In the genomic region with DNA sequence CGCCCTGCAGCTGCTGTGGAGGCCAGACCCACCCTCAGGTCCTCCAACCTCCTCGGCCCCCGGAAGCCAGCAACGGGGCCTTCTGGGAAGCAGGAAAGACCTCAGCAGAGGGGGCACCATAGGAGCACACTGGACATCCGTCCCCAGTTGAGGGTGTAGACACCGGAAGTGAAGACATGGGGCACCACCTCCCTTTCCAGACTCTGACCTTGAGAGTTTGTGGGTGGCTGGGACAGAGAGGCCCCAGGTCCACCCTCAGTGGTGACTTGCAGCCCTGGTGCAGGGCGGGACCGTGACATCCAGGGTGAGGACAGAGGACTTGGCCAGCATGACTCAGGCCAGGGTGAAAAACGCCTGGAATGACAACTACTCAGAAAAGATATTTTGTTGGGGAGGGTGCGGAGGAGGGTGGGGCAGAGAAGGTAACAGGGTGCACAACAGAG, we compare ENCODE assay signal across 8 cellular contexts. TPM values are rescaled to one million over a fixed set of nuclear protein-coding genes. Genes with fewer than 3 reads are reported as not detected.
A peak's percentile ranks its signal among the peaks of the same experiment; 100 is the strongest.
DNase-seq lines count a peak whose midpoint lies in the region; ATAC-seq and TF ChIP-seq lines count a peak whose summit lies in the region.

No MANE protein-coding gene starts in this region.

- peaks cover 37% of the 10 kb centered on the region for H3K4me1 Mint-ChIP-seq in activated B cell treated with CpG ODN at 0.5 μM for 24 hours

- no peaks in the 10 kb centered on the region for H3K36me3 Mint-ChIP-seq in activated B cell treated with CpG ODN at 0.5 μM for 24 hours (ENCODE audit: low read depth)

- H3K4me3 ChIP-seq in cardiac muscle cell (no peak overlapping the region), psoas muscle (peak overlapping the region; percentile 41)

- H3K27ac Mint-ChIP-seq in activated B cell treated with CpG ODN at 0.5 μM for 24 hours, result peak overlapping the region; percentile 21

- H3K9me3 ChIP-seq in cardiac muscle cell (ENCODE audit: low read depth) (no peaks in the 10 kb centered on the region), psoas muscle (no peaks in the 10 kb centered on the region)

- TF ChIP-seq CTCF in activated B cell treated with CpG ODN at 0.5 μM for 24 hours (IDR thresholded peaks at IDR 0.05), result no peak
- TF ChIP-seq CTCF in cardiac muscle cell (IDR thresholded peaks at IDR 0.05; ENCODE audit: low read depth, low read length), result no peak
- TF ChIP-seq CTCF in psoas muscle (IDR thresholded peaks at IDR 0.05), result no peak

- H3K27ac ChIP-seq in cardiac muscle cell, result peak overlapping the region; percentile 63
- peak overlapping the region; percentile 78 for H3K27ac ChIP-seq in psoas muscle

- POLR2A ChIA-PET in activated B cell treated with CpG ODN at 0.5 μM for 24 hours (lab: Charles Lee), result interaction anchor here (0.6 to 1.3 kb wide), 3 partner anchors 11 to 43 kb away, joined by 3 to 4 read pairs (median 3); no protein-coding TSS in a partner anchor

- no peaks in the 10 kb centered on the region for H3K27me3 ChIP-seq in cardiac muscle cell
- H3K27me3 ChIP-seq in psoas muscle (ENCODE audit: insufficient read depth in 3 of 3, low read length in 2 of 3), result peaks cover 0 to 10% (median 0%) of the 10 kb centered on the region in 3 donors

- intact Hi-C loops in activated B cell treated with CpG ODN at 0.5 μM for 24 hours (cut with micrococcal nuclease), result no loop called here
- intact Hi-C loops in psoas muscle (cut with DNase I), result no loop called here

- 14 to 23% (median 15%) methylated on average over 10 of the region's 10 CpGs for whole genome bisulfite sequencing in psoas muscle, 3 donors

- H3K4me3 Mint-ChIP-seq in activated B cell treated with CpG ODN at 0.5 μM for 24 hours, result peak overlapping the region; percentile 46

- no peaks in the 10 kb centered on the region for H3K36me3 ChIP-seq in cardiac muscle cell
- no peaks in the 10 kb centered on the region for H3K36me3 ChIP-seq in psoas muscle (ENCODE audit: insufficient read depth in 1 of 2, low read depth in 1 of 2)

- DNase-seq in HCEC 1CT (peak; percentile 85), activated B cell treated with CpG ODN at 0.5 μM for 24 hours (no peak), cardiac muscle cell (ENCODE audit: low read depth in 1 of 2, low spot score in 1 of 2) (peak in 1 of 2 donors; percentile 71), psoas muscle (peak; percentile 84 to 89), NCI-H1092 (lab: John Stamatoyannopoulos, UW) (no peak), AML-193 (lab: John Stamatoyannopoulos, UW) (no peak)

- H3K9me3 Mint-ChIP-seq in activated B cell treated with CpG ODN at 0.5 μM for 24 hours, result no peaks in the 10 kb centered on the region

- ATAC-seq in activated B cell treated with CpG ODN at 0.5 μM for 24 hours (ENCODE audit: low read depth) (peak; percentile 35), psoas muscle (peak; percentile 65 to 80 (median 78)), GM21825 (IDR thresholded peaks at IDR 0.05; ENCODE audit: unreplicated experiment) (no peak), GM18498 (IDR thresholded peaks at IDR 0.05; ENCODE audit: unreplicated experiment) (no peak)

- peaks cover 7% of the 10 kb centered on the region for H3K27me3 Mint-ChIP-seq in activated B cell treated with CpG ODN at 0.5 μM for 24 hours

- H3K4me1 ChIP-seq in cardiac muscle cell (ENCODE audit: low read depth) (peaks cover 18% of the 10 kb centered on the region), psoas muscle (peaks cover 27% of the 10 kb centered on the region)

- CTCF ChIA-PET in activated B cell treated with CpG ODN at 0.5 μM for 24 hours (lab: Charles Lee), result no interaction called here

RNA-seq across cellular contexts. Expression of gene CEP295NL, which starts 19.9 kb away (rescaled TPM):
- total RNA-seq in activated B cell treated with CpG ODN at 0.5 μM for 24 hours (0.46 and 0.55 TPM in 2 replicates), cardiac muscle cell (0.21 and 0.42 TPM in 2 replicates), psoas muscle (under 1 TPM; 0.19 to 0.52 (median 0.43) TPM)
- polyA plus RNA-seq in cardiac muscle cell (not detected in 2 replicates), psoas muscle (under 1 TPM in 1 of 3 donors, not detected in 2; 0.04 TPM)

RNA-seq across cellular contexts. Expression of gene TIMP2, which starts 42.1 kb away (rescaled TPM):
- total RNA-seq in activated B cell treated with CpG ODN at 0.5 μM for 24 hours (3.5 and 4.2 TPM in 2 replicates), cardiac muscle cell (22.0 and 25.8 TPM in 2 replicates), psoas muscle (10 to 100 TPM; 18.5 to 53.6 (median 25.2) TPM)
- polyA plus RNA-seq in cardiac muscle cell (4.2 and 5.9 TPM in 2 replicates), psoas muscle (10 to 100 TPM; 10.3 to 12.7 (median 10.6) TPM)

RNA-seq across cellular contexts. Expression of gene USP36, which starts 42.5 kb away (rescaled TPM):
- total RNA-seq in activated B cell treated with CpG ODN at 0.5 μM for 24 hours (93.8 and 107 TPM in 2 replicates), cardiac muscle cell (18.9 and 27.8 TPM in 2 replicates), psoas muscle (10 to 100 TPM; 24.2 to 40.5 (median 28.8) TPM)
- polyA plus RNA-seq in cardiac muscle cell (27.1 and 35.4 TPM in 2 replicates), psoas muscle (10 to 100 TPM; 14.0 to 23.7 (median 20.6) TPM)

Comparison
In these comparisons a context has a peak if more than half of its experiments do, and no peak if none do; other contexts are left out.
1. DNase-seq: peak in HCEC 1CT (single experiment) and psoas muscle (2 of 2); none in activated B cell treated with CpG ODN at 0.5 μM for 24 hours (single experiment), NCI-H1092 (single experiment) and AML-193 (0 of 2).
2. ATAC-seq: peak in activated B cell treated with CpG ODN at 0.5 μM for 24 hours (single experiment) and psoas muscle (4 of 4); none in GM21825 (single experiment) and GM18498 (single experiment).